In genomic region chr15:80191897-80192595, GRCh38 we compare ENCODE assay signal across 1 cellular context.
TF ChIP-seq lines count a peak whose summit lies in the region.

No MANE protein-coding gene starts in this region.

TF ChIP-seq in HepG2, 621 proteins besides CTCF, POLR2A, EP300 and RAD21 (continued from another document and continues in another):
- no peak for TF ChIP-seq THAP9 (CRISPR knock-in tag; IDR thresholded peaks at IDR 0.05; ENCODE audit: borderline replicate concordance)
- TF ChIP-seq GFI1 (CRISPR knock-in tag; IDR thresholded peaks at IDR 0.05; ENCODE audit: borderline replicate concordance): no peak
- no peak for TF ChIP-seq MTF2 (CRISPR knock-in tag; IDR thresholded peaks at IDR 0.05; ENCODE audit: borderline replicate concordance)
- TF ChIP-seq FOXA3 (CRISPR knock-in tag; IDR thresholded peaks at IDR 0.05): 0 out of 2 replicates have a peak, but pooled peaks have one; percentile 6
- no peak for TF ChIP-seq TFDP1 (CRISPR knock-in tag; IDR thresholded peaks at IDR 0.05; ENCODE audit: borderline replicate concordance)
- TF ChIP-seq CEBPZ (IDR thresholded peaks at IDR 0.05; ENCODE audit: low read length): no peak
- TF ChIP-seq KLF11 (CRISPR knock-in tag; IDR thresholded peaks at IDR 0.05): no peak
- TF ChIP-seq, protein P1, sequence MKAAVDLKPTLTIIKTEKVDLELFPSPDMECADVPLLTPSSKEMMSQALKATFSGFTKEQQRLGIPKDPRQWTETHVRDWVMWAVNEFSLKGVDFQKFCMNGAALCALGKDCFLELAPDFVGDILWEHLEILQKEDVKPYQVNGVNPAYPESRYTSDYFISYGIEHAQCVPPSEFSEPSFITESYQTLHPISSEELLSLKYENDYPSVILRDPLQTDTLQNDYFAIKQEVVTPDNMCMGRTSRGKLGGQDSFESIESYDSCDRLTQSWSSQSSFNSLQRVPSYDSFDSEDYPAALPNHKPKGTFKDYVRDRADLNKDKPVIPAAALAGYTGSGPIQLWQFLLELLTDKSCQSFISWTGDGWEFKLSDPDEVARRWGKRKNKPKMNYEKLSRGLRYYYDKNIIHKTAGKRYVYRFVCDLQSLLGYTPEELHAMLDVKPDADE (CRISPR knock-in tag; IDR thresholded peaks at IDR 0.05): no peak
- TF ChIP-seq CSRNP2 (CRISPR knock-in tag; conservative IDR thresholded peaks at IDR 0.05; ENCODE audit: low read depth): no peak
- TF ChIP-seq U2AF2 (IDR thresholded peaks at IDR 0.05; ENCODE audit: low read depth, low read length): no peak
- TF ChIP-seq SIN3B (IDR thresholded peaks at IDR 0.05; ENCODE audit: low read length): no peak
- no peak for TF ChIP-seq SP4 (CRISPR knock-in tag; IDR thresholded peaks at IDR 0.05)
- no peak for TF ChIP-seq ZNF207 (IDR thresholded peaks at IDR 0.05; ENCODE audit: borderline replicate concordance)
- peak; percentile 52; the same call in 1 of the 2 replicates for TF ChIP-seq ZFX (CRISPR knock-in tag; IDR thresholded peaks at IDR 0.05; ENCODE audit: low read depth)
- TF ChIP-seq, protein P2, sequence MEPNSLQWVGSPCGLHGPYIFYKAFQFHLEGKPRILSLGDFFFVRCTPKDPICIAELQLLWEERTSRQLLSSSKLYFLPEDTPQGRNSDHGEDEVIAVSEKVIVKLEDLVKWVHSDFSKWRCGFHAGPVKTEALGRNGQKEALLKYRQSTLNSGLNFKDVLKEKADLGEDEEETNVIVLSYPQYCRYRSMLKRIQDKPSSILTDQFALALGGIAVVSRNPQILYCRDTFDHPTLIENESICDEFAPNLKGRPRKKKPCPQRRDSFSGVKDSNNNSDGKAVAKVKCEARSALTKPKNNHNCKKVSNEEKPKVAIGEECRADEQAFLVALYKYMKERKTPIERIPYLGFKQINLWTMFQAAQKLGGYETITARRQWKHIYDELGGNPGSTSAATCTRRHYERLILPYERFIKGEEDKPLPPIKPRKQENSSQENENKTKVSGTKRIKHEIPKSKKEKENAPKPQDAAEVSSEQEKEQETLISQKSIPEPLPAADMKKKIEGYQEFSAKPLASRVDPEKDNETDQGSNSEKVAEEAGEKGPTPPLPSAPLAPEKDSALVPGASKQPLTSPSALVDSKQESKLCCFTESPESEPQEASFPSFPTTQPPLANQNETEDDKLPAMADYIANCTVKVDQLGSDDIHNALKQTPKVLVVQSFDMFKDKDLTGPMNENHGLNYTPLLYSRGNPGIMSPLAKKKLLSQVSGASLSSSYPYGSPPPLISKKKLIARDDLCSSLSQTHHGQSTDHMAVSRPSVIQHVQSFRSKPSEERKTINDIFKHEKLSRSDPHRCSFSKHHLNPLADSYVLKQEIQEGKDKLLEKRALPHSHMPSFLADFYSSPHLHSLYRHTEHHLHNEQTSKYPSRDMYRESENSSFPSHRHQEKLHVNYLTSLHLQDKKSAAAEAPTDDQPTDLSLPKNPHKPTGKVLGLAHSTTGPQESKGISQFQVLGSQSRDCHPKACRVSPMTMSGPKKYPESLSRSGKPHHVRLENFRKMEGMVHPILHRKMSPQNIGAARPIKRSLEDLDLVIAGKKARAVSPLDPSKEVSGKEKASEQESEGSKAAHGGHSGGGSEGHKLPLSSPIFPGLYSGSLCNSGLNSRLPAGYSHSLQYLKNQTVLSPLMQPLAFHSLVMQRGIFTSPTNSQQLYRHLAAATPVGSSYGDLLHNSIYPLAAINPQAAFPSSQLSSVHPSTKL (CRISPR knock-in tag; IDR thresholded peaks at IDR 0.05): peak; percentile 84
- TF ChIP-seq, protein P3, sequence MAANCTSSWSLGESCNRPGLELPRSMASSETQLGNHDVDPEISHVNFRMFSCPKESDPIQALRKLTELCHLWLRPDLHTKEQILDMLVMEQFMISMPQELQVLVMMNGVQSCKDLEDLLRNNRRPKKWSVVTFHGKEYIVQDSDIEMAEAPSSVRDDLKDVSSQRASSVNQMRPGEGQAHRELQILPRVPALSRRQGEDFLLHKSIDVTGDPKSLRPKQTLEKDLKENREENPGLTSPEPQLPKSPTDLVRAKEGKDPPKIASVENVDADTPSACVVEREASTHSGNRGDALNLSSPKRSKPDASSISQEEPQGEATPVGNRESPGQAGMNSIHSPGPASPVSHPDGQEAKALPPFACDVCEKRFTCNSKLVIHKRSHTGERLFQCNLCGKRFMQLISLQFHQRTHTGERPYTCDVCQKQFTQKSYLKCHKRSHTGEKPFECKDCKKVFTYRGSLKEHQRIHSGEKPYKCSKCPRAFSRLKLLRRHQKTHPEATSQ (CRISPR knock-in tag; IDR thresholded peaks at IDR 0.05; ENCODE audit: borderline replicate concordance): peak; percentile 42; the same call in 1 of the 2 replicates
- no peak for TF ChIP-seq PHF20 (CRISPR knock-in tag; IDR thresholded peaks at IDR 0.05)
- no peak for TF ChIP-seq ZFP62 (CRISPR knock-in tag; IDR thresholded peaks at IDR 0.05)
- TF ChIP-seq POLR2AphosphoS5 (IDR thresholded peaks at IDR 0.05; ENCODE audit: low read depth, low read length): no peak
- TF ChIP-seq PATZ1 (CRISPR knock-in tag; IDR thresholded peaks at IDR 0.05): 0 out of 2 replicates have a peak, but pooled peaks have one; percentile 18
- TF ChIP-seq MATR3 (CRISPR knock-in tag; IDR thresholded peaks at IDR 0.05): no peak
- no peak for TF ChIP-seq HOXA9 (CRISPR knock-in tag; IDR thresholded peaks at IDR 0.05; ENCODE audit: borderline replicate concordance)
- TF ChIP-seq ZNF260 (CRISPR knock-in tag; IDR thresholded peaks at IDR 0.05; ENCODE audit: borderline replicate concordance, low read depth): no peak
- TF ChIP-seq KLF16 (CRISPR knock-in tag; IDR thresholded peaks at IDR 0.05): no peak
- no peak for TF ChIP-seq ZNF343 (CRISPR knock-in tag; IDR thresholded peaks at IDR 0.05)
- TF ChIP-seq PLRG1 (conservative IDR thresholded peaks at IDR 0.05): no peak
- no peak for TF ChIP-seq USF2 (IDR thresholded peaks at IDR 0.05; ENCODE audit: low read depth, low read length)
- peak; percentile 31; the same call in 1 of the 2 replicates for TF ChIP-seq USF2 (CRISPR knock-in tag; IDR thresholded peaks at IDR 0.05; ENCODE audit: borderline replicate concordance)
- TF ChIP-seq ZNF709 (CRISPR knock-in tag; IDR thresholded peaks at IDR 0.05): no peak
- TF ChIP-seq, protein P4, sequence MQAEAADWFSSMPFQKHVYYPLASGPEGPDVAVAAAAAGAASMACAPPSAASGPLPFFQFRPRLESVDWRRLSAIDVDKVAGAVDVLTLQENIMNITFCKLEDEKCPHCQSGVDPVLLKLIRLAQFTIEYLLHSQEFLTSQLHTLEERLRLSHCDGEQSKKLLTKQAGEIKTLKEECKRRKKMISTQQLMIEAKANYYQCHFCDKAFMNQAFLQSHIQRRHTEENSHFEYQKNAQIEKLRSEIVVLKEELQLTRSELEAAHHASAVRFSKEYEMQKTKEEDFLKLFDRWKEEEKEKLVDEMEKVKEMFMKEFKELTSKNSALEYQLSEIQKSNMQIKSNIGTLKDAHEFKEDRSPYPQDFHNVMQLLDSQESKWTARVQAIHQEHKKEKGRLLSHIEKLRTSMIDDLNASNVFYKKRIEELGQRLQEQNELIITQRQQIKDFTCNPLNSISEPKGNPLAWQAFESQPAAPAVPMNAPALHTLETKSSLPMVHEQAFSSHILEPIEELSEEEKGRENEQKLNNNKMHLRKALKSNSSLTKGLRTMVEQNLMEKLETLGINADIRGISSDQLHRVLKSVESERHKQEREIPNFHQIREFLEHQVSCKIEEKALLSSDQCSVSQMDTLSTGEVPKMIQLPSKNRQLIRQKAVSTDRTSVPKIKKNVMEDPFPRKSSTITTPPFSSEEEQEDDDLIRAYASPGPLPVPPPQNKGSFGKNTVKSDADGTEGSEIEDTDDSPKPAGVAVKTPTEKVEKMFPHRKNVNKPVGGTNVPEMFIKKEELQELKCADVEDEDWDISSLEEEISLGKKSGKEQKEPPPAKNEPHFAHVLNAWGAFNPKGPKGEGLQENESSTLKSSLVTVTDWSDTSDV (CRISPR knock-in tag; IDR thresholded peaks at IDR 0.05): no peak
- TF ChIP-seq SIX4 (CRISPR knock-in tag; IDR thresholded peaks at IDR 0.05): no peak; the same call in 1 of the 2 replicates
- TF ChIP-seq KLF15 (CRISPR knock-in tag; IDR thresholded peaks at IDR 0.05; ENCODE audit: borderline replicate concordance): no peak
